Comparison of ENCODE assay signal across 8 cellular contexts in the genomic region with DNA sequence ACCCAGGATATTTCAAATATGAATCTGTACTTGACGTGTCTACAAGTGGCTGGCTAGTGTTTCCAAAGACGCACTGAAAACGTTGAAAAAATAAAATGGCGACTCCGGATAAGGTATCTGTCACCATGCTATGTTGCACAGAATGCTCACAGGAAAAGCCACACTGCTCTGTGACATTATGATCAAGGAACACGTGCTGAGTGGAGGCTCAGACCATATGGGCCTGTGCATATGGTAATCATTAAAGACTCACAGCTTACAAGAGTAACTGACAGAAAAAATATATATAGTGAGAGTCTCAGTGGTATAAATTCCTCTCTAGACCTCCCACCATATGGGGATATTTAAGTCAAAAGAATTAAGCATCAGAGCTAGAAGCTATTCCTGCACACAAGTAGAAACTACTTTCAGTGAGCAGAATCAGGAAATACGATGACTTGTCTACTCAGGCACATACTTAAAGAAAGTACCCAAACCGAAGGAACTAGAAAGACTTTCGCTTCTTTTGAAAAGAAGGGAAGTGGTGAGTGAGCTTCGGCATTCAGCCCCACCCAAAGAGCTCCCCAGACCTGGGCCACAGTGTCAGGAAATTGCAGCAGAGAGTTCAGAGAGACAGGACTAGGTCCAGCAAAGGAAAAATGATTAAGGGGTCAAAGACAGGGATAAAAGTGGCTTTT.
DNase-seq lines count a peak whose midpoint lies in the region; ATAC-seq and TF ChIP-seq lines count a peak whose summit lies in the region.

No MANE protein-coding gene starts in this region.

- no peaks in the 10 kb centered on the region for H3K27me3 ChIP-seq in RWPE2 (ENCODE audit: insufficient read depth, poor library complexity, severe bottlenecking)

- no peaks in the 10 kb centered on the region for H3K9me3 ChIP-seq in RWPE2 (ENCODE audit: severe bottlenecking)

- peaks cover 10% of the 10 kb centered on the region for H3K4me1 ChIP-seq in RWPE2 (ENCODE audit: insufficient read depth, poor library complexity, severe bottlenecking)

- no peak for TF ChIP-seq CTCF in RWPE2 (IDR thresholded peaks at IDR 0.05; ENCODE audit: poor library complexity, severe bottlenecking)

- H3K9me3 Mint-ChIP-seq in activated naive CD8-positive, alpha-beta T cell treated with anti-CD3 and anti-CD28 coated beads, Interleukin-2, amount 50 U/mL, for 24 hours, result no peaks in the 10 kb centered on the region

- peaks cover 2% of the 10 kb centered on the region for H3K36me3 Mint-ChIP-seq in activated naive CD8-positive, alpha-beta T cell treated with anti-CD3 and anti-CD28 coated beads, Interleukin-2, amount 50 U/mL, for 24 hours (ENCODE audit: low read depth)

- ATAC-seq in GM18520 (IDR thresholded peaks at IDR 0.05; ENCODE audit: unreplicated experiment) (peak; percentile 52), HG02870 (IDR thresholded peaks at IDR 0.05; ENCODE audit: unreplicated experiment) (peak; percentile 98), RWPE2 (ENCODE audit: low read depth) (peak; percentile 69)
- peak; percentile 94 for ATAC-seq in activated naive CD8-positive, alpha-beta T cell treated with anti-CD3 and anti-CD28 coated beads, Interleukin-2, amount 50 U/mL, for 24 hours

- H3K27ac ChIP-seq in RWPE2 (ENCODE audit: poor library complexity, severe bottlenecking), result no peak overlapping the region

- H3K4me3 Mint-ChIP-seq in activated naive CD8-positive, alpha-beta T cell treated with anti-CD3 and anti-CD28 coated beads, Interleukin-2, amount 50 U/mL, for 24 hours, result peak overlapping the region; percentile 73

- peak overlapping the region; percentile 98 for H3K27ac Mint-ChIP-seq in activated naive CD8-positive, alpha-beta T cell treated with anti-CD3 and anti-CD28 coated beads, Interleukin-2, amount 50 U/mL, for 24 hours

- H3K4me1 Mint-ChIP-seq in activated naive CD8-positive, alpha-beta T cell treated with anti-CD3 and anti-CD28 coated beads, Interleukin-2, amount 50 U/mL, for 24 hours, result peaks cover 48% of the 10 kb centered on the region

- DNase-seq in RWPE2 (ENCODE audit: low spot score) (no peak), DMS79 (lab: John Stamatoyannopoulos, UW) (no peak), LoVo (ENCODE audit: low spot score) (no peak), HuH-7.5 (ENCODE audit: low spot score) (no peak)
- peak; percentile 52 for DNase-seq in activated naive CD8-positive, alpha-beta T cell treated with anti-CD3 and anti-CD28 coated beads, Interleukin-2, amount 50 U/mL, for 24 hours
- peak; percentile 63 for DNase-seq in stimulated activated CD4-positive, alpha-beta T cell treated with anti-CD3 and anti-CD28 coated beads, Interleukin-15, amount 100 ng/mL, for 24 hours

- no peaks in the 10 kb centered on the region for H3K27me3 Mint-ChIP-seq in activated naive CD8-positive, alpha-beta T cell treated with anti-CD3 and anti-CD28 coated beads, Interleukin-2, amount 50 U/mL, for 24 hours

- H3K36me3 ChIP-seq in RWPE2 (ENCODE audit: low read depth), result no peaks in the 10 kb centered on the region

- no peak overlapping the region for H3K4me3 ChIP-seq in RWPE2 (ENCODE audit: severe bottlenecking)

Comparison
In these comparisons a context has a peak if more than half of its experiments do, and no peak if none do; other contexts are left out.
1. DNase-seq: peak in activated naive CD8-positive, alpha-beta T cell treated with anti-CD3 and anti-CD28 coated beads, Interleukin-2, amount 50 U/mL, for 24 hours (single experiment) and stimulated activated CD4-positive, alpha-beta T cell treated with anti-CD3 and anti-CD28 coated beads, Interleukin-15, amount 100 ng/mL, for 24 hours (single experiment); none in RWPE2 (single experiment), DMS79 (single experiment), LoVo (single experiment) and HuH-7.5 (single experiment).
2. Peak in every context shown above with its lines, with median percentiles within 50 percentile points of each other: ATAC-seq.